ENCODE assay signal across 1 cellular context in genomic region chr22:44288951-44289350, GRCh38.
TF ChIP-seq lines count a peak whose summit lies in the region.

No MANE protein-coding gene starts in this region.

TF ChIP-seq in IMR-90, 13 proteins besides CTCF, POLR2A, EP300 and RAD21:
- no peak for TF ChIP-seq FOS (IDR thresholded peaks at IDR 0.05; ENCODE audit: low read depth, low read length)
- no peak for TF ChIP-seq NFE2L2 (IDR thresholded peaks at IDR 0.05; ENCODE audit: low read depth, low read length)
- TF ChIP-seq BHLHE40 (IDR thresholded peaks at IDR 0.05; ENCODE audit: low read depth, low read length) = no peak
- no peak for TF ChIP-seq CHD1 (IDR thresholded peaks at IDR 0.05; ENCODE audit: low read depth, low read length)
- no peak for TF ChIP-seq RCOR1 (IDR thresholded peaks at IDR 0.05; ENCODE audit: insufficient replicate concordance, low read length)
- no peak for TF ChIP-seq RFX5 (IDR thresholded peaks at IDR 0.05; ENCODE audit: low read depth, low read length)
- TF ChIP-seq USF2 (IDR thresholded peaks at IDR 0.05; ENCODE audit: low read depth, low read length) = no peak
- TF ChIP-seq, protein P1, sequence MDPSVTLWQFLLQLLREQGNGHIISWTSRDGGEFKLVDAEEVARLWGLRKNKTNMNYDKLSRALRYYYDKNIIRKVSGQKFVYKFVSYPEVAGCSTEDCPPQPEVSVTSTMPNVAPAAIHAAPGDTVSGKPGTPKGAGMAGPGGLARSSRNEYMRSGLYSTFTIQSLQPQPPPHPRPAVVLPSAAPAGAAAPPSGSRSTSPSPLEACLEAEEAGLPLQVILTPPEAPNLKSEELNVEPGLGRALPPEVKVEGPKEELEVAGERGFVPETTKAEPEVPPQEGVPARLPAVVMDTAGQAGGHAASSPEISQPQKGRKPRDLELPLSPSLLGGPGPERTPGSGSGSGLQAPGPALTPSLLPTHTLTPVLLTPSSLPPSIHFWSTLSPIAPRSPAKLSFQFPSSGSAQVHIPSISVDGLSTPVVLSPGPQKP (IDR thresholded peaks at IDR 0.05; ENCODE audit: borderline replicate concordance, low read depth, low read length) = no peak
- TF ChIP-seq MXI1 (IDR thresholded peaks at IDR 0.05; ENCODE audit: borderline replicate concordance, low read depth, low read length) = no peak
- no peak for TF ChIP-seq MAZ (IDR thresholded peaks at IDR 0.05; ENCODE audit: borderline replicate concordance, low read depth, low read length)
- no peak for TF ChIP-seq SMC3 (IDR thresholded peaks at IDR 0.05; ENCODE audit: low read depth, low read length)
- TF ChIP-seq CEBPB (IDR thresholded peaks at IDR 0.05; ENCODE audit: low read depth, low read length) = no peak
